9 cellular contexts compared by ENCODE assay signal in the genomic region with DNA sequence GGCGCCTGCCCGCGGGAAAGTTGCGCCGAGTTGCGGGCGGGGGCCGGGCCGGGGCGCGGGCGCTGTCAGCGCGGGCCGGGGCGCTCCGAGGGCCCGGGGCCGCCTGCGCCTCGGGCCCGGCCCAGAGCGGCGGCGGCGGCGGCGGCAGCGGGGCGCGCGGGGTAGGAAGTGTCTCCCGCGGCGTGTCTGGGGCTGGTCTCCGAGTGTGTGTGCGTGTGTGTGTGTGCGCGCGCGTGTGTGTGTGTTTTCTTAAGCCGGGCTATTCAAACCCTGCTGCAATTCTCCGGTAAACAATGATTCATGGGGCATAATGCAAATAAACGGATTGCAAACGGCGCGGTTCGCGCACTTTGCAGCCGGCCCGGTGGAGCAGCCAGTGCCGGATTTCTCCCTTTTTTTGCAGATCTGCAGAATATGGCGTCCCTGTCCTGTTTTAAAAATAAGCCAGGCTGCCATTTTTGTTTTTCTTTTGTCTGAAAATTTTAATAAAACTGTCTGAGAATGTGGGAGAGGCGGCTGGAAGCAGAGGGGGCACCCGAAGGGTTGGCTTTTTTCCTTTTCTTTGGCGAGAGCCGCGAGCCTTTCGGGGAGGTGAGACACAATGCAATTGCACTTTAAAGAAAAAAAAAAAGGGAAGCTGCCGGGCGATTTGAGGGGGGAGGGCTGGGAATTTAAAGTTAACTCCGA. TPM values are rescaled to one million over a fixed set of nuclear protein-coding genes. Genes with fewer than 3 reads are reported as not detected.
DNase-seq lines count a peak whose midpoint lies in the region; ATAC-seq, FAIRE-seq and TF ChIP-seq lines count a peak whose summit lies in the region.
"Had no signal": no experiment of that assay in that cellular context is flagged by ENCODE, and none has a peak within 500 bp of the region (broad histone marks: within the 10 kb centered on the region; RNA-seq: fewer than 3 reads in every experiment).

No MANE protein-coding gene starts in this region.

- H3K9me3 ChIP-seq in WERI-Rb-1 (ENCODE audit: severe bottlenecking): peaks cover 2% of the 10 kb centered on the region

- peaks cover 14% of the 10 kb centered on the region for H3K27me3 Mint-ChIP-seq in GM23338 (ENCODE audit: insufficient read depth, low read depth, poor library complexity)

- H3K27ac ChIP-seq in GM23338 (ENCODE audit: low read depth) (peak overlapping the region; percentile 72; the same call in 1 of the 2 replicates), WERI-Rb-1 (peak overlapping the region; percentile 97), skin epidermis (peak overlapping the region; percentile 3 to 93 (median 85))

- H3K4me3 ChIP-seq in GM23338 (peak overlapping the region; percentile 76), WERI-Rb-1 (ENCODE audit: low read depth, low read length) (peak overlapping the region; percentile 90), bronchial epithelial cell (ENCODE audit: low read depth, low read length) (peak overlapping the region; percentile 48), skin epidermis (peak overlapping the region; percentile 57 to 71 (median 63))

- H3K4me1 ChIP-seq in GM23338 (ENCODE audit: insufficient read depth): peaks cover 29% of the 10 kb centered on the region

- no peaks in the 10 kb centered on the region for H3K36me3 ChIP-seq in GM23338 (ENCODE audit: insufficient read depth)
- peaks cover 20% of the 10 kb centered on the region for H3K36me3 ChIP-seq in WERI-Rb-1
- no peaks in the 10 kb centered on the region for H3K36me3 ChIP-seq in bronchial epithelial cell (ENCODE audit: control insufficient read depth, insufficient read depth, low read length)

- DNase-seq in COR-L47 (lab: John Stamatoyannopoulos, UW) (peak; percentile 52), GM23338 (ENCODE audit: low spot score) (peak; percentile 49), NCI-H2107 (lab: John Stamatoyannopoulos, UW) (peak; percentile 18), WERI-Rb-1 (peak; percentile 46), bronchial epithelial cell (ENCODE audit: low read depth) (peak; percentile 75), inferior parietal cortex (ENCODE audit: extremely low spot score) (peak; percentile 36)

- H4K20me1 ChIP-seq in GM23338 (replicated peaks; ENCODE audit: insufficient read depth): peaks cover 15% of the 10 kb centered on the region

- H3K9me3 Mint-ChIP-seq in GM23338: peaks cover 6% of the 10 kb centered on the region; the same call in 2 of the 3 replicates

- ATAC-seq in GM23338 (peak; percentile 10; the same call in 2 of the 3 replicates), GM19395 (IDR thresholded peaks at IDR 0.05; ENCODE audit: unreplicated experiment) (no peak)

- H3K36me3 Mint-ChIP-seq in GM23338 (ENCODE audit: low read depth): peaks cover 7% of the 10 kb centered on the region

- H3K4me2 ChIP-seq in GM23338: peak overlapping the region; percentile 84

- peak overlapping the region; percentile 98 for H3K27ac Mint-ChIP-seq in GM23338

- 0 out of 2 replicates have a peak, but pooled peaks cover under 1% of the 10 kb centered on the region for H3K9me2 ChIP-seq in GM23338 (ENCODE audit: insufficient read depth)

- FAIRE-seq in bronchial epithelial cell (lab: Jason Lieb, UNC): no peak
- FAIRE-seq: TTC549 had no signal

- H3K79me2 ChIP-seq in GM23338 (replicated peaks; ENCODE audit: insufficient read depth): peaks cover 47% of the 10 kb centered on the region

- H2AFZ ChIP-seq in GM23338: peak overlapping the region; percentile 57

- no peak for TF ChIP-seq CTCF in GM23338 (conservative IDR thresholded peaks at IDR 0.05; ENCODE audit: low read depth in 2 of 2)
- no peak for TF ChIP-seq CTCF in WERI-Rb-1 (IDR thresholded peaks at IDR 0.05; ENCODE audit: low read depth, low read length)
- no peak for TF ChIP-seq CTCF in bronchial epithelial cell (IDR thresholded peaks at IDR 0.05; ENCODE audit: insufficient read depth, low read length, severe bottlenecking)

- H3K4me1 Mint-ChIP-seq in GM23338: peaks cover 33% of the 10 kb centered on the region

- peak overlapping the region; percentile 100 for H3K4me3 Mint-ChIP-seq in GM23338

- peaks cover 4% of the 10 kb centered on the region; the same call in 1 of the 2 replicates for H3F3A ChIP-seq in GM23338 (replicated peaks; ENCODE audit: low read depth)

- H3K27me3 ChIP-seq in GM23338 (ENCODE audit: insufficient read depth): no peaks in the 10 kb centered on the region
- no peaks in the 10 kb centered on the region for H3K27me3 ChIP-seq in WERI-Rb-1 (ENCODE audit: insufficient read depth, low read depth, severe bottlenecking)
- no peaks in the 10 kb centered on the region for H3K27me3 ChIP-seq in bronchial epithelial cell (ENCODE audit: control insufficient read depth, insufficient read depth, low read length)

TF ChIP-seq in GM23338, 12 proteins besides CTCF, POLR2A, EP300 and RAD21 (continues in another document):
- TF ChIP-seq JUNB (IDR thresholded peaks at IDR 0.05; ENCODE audit: unreplicated experiment): no peak
- no peak for TF ChIP-seq ZNF331 (CRISPR knock-in tag; IDR thresholded peaks at IDR 0.05; ENCODE audit: low read depth)
- TF ChIP-seq NANOG (IDR thresholded peaks at IDR 0.05; ENCODE audit: borderline replicate concordance): no peak
- no peak for TF ChIP-seq POLR2AphosphoS5 (IDR thresholded peaks at IDR 0.05; ENCODE audit: low read depth)
- TF ChIP-seq ZNF114 (CRISPR knock-in tag; IDR thresholded peaks at IDR 0.05): no peak
- no peak for TF ChIP-seq EZH2phosphoT487 (IDR thresholded peaks at IDR 0.05; ENCODE audit: unreplicated experiment)
- TF ChIP-seq STAT1 (IDR thresholded peaks at IDR 0.05; ENCODE audit: unreplicated experiment): no peak
- TF ChIP-seq, protein P1, sequence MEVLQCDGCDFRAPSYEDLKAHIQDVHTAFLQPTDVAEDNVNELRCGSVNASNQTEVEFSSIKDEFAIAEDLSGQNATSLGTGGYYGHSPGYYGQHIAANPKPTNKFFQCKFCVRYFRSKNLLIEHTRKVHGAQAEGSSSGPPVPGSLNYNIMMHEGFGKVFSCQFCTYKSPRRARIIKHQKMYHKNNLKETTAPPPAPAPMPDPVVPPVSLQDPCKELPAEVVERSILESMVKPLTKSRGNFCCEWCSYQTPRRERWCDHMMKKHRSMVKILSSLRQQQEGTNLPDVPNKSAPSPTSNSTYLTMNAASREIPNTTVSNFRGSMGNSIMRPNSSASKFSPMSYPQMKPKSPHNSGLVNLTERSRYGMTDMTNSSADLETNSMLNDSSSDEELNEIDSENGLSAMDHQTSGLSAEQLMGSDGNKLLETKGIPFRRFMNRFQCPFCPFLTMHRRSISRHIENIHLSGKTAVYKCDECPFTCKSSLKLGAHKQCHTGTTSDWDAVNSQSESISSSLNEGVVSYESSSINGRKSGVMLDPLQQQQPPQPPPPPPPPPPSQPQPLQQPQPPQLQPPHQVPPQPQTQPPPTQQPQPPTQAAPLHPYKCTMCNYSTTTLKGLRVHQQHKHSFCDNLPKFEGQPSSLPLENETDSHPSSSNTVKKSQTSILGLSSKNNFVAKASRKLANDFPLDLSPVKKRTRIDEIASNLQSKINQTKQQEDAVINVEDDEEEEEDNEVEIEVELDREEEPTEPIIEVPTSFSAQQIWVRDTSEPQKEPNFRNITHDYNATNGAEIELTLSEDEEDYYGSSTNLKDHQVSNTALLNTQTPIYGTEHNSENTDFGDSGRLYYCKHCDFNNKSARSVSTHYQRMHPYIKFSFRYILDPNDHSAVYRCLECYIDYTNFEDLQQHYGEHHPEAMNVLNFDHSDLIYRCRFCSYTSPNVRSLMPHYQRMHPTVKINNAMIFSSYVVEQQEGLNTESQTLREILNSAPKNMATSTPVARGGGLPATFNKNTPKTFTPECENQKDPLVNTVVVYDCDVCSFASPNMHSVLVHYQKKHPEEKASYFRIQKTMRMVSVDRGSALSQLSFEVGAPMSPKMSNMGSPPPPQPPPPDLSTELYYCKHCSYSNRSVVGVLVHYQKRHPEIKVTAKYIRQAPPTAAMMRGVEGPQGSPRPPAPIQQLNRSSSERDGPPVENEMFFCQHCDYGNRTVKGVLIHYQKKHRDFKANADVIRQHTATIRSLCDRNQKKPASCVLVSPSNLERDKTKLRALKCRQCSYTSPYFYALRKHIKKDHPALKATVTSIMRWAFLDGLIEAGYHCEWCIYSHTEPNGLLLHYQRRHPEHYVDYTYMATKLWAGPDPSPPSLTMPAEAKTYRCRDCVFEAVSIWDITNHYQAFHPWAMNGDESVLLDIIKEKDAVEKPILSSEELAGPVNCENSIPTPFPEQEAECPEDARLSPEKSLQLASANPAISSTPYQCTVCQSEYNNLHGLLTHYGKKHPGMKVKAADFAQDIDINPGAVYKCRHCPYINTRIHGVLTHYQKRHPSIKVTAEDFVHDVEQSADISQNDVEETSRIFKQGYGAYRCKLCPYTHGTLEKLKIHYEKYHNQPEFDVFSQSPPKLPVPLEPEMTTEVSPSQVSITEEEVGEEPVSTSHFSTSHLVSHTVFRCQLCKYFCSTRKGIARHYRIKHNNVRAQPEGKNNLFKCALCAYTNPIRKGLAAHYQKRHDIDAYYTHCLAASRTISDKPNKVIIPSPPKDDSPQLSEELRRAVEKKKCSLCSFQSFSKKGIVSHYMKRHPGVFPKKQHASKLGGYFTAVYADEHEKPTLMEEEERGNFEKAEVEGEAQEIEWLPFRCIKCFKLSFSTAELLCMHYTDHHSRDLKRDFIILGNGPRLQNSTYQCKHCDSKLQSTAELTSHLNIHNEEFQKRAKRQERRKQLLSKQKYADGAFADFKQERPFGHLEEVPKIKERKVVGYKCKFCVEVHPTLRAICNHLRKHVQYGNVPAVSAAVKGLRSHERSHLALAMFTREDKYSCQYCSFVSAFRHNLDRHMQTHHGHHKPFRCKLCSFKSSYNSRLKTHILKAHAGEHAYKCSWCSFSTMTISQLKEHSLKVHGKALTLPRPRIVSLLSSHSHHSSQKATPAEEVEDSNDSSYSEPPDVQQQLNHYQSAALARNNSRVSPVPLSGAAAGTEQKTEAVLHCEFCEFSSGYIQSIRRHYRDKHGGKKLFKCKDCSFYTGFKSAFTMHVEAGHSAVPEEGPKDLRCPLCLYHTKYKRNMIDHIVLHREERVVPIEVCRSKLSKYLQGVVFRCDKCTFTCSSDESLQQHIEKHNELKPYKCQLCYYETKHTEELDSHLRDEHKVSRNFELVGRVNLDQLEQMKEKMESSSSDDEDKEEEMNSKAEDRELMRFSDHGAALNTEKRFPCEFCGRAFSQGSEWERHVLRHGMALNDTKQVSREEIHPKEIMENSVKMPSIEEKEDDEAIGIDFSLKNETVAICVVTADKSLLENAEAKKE (CRISPR knock-in tag; IDR thresholded peaks at IDR 0.05): no peak
- TF ChIP-seq EZH2 (IDR thresholded peaks at IDR 0.05; ENCODE audit: low read depth, unreplicated experiment): no peak
- TF ChIP-seq CREB1 (CRISPR knock-in tag; IDR thresholded peaks at IDR 0.05; ENCODE audit: low read depth): no peak

RNA-seq across cellular contexts. Expression of a gene that starts 0.6 kb away (rescaled TPM):
- 10.0 and 11.0 TPM in 2 replicates for total RNA-seq in GM23338 (2014; rRNA removed; shearing (Covaris generic))
- 12.9 and 16.8 TPM in 2 replicates for polyA plus RNA-seq in GM23338 (2016; fragmentation: Nextera tagmentation; extraction: Ambion mirVana)
- total RNA-seq in bronchial epithelial cell: 0.51 and 1.1 TPM in 2 replicates

Comparison
In these comparisons a context has a peak if more than half of its experiments do, and no peak if none do; other contexts are left out.
1. DNase-seq: peak in every context shown above with its lines; median percentile 75 in bronchial epithelial cell; 52 in COR-L47; 49 in GM23338; 46 in WERI-Rb-1; 36 in inferior parietal cortex; 18 in NCI-H2107.